9 cellular contexts compared by ENCODE assay signal in the genomic region with DNA sequence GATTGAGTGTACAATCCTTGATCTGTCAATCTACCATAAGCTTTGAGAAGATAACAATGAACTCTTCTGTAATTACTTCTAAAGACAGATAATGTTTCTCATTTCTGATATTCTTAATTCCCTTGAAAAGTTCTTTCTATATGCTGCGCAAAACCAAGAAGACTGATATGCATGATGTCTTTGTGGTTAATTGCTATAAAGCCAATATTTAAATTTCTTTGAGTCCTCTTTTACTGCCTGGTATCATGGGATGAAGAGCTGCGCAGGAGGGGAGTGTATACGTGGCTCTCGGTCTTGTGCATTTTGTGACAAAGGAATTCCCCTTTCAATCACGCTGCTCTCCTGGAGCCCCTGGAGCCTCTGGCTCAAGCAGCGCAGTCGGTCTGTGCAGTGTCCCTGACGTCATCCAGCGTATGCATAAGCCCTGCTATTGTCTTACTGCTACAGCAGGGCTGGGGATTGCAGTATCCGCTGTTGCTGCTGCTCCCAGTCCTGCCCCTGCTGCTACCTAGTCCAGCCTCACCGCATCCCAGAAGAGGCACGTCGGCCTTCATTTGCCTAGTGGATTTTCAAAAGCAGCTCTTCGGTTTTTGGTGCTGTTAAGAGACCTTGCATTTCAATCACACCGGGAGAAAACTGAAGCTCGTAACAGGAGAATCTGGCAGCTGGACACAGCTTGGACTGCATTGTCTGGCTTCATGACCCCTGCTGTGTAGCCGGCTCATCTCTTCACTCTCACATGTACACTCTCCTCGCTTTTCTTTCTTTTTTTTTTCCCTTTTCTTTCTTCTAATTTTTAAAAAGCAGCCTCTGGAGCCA.
DNase-seq lines count a peak whose midpoint lies in the region; ATAC-seq, FAIRE-seq and TF ChIP-seq lines count a peak whose summit lies in the region.
"Had no signal": no experiment of that assay in that cellular context is flagged by ENCODE, and none has a peak within 500 bp of the region (broad histone marks: within the 10 kb centered on the region; RNA-seq: fewer than 3 reads in every experiment).

No MANE protein-coding gene starts in this region.

- H3K27ac ChIP-seq in keratinocyte (ENCODE audit: control insufficient read depth, insufficient read depth, low read length): peak overlapping the region; percentile 62
- H3K27ac ChIP-seq in stomach: peak overlapping the region; percentile 20 to 54 (median 38)

- peak overlapping the region; percentile 67 for H3K4me2 ChIP-seq in keratinocyte (ENCODE audit: control insufficient read depth, extremely low read depth, insufficient read depth, low read depth, low read length)

- no peak for TF ChIP-seq CTCF in keratinocyte (optimal IDR thresholded peaks at IDR 0.05 in 1 of 3, IDR thresholded peaks at IDR 0.05 in 1 of 3, conservative IDR thresholded peaks at IDR 0.05 in 1 of 3; ENCODE audit: extremely low read depth in 1 of 3, insufficient read depth in 2 of 3, low read length in 3 of 3)
- no peak for TF ChIP-seq CTCF in stomach (IDR thresholded peaks at IDR 0.05)

- H3K36me3 ChIP-seq in keratinocyte (ENCODE audit: control insufficient read depth in 2 of 2, extremely low read depth in 1 of 2, insufficient read depth in 2 of 2, low read length in 2 of 2): no peaks in the 10 kb centered on the region
- no peaks in the 10 kb centered on the region for H3K36me3 ChIP-seq in stomach

- dilution Hi-C loops in keratinocyte (cut with MboI; ENCODE audit: extremely low pct_ligation_motif_present, low sequenced_read_pairs): no loop called here

- intact Hi-C loops in stomach (cut with DNase I; ENCODE audit: low total_unique reads): no loop called here

- H3K9ac ChIP-seq in keratinocyte (ENCODE audit: control insufficient read depth, extremely low read depth, insufficient read depth, low read length): peak overlapping the region; percentile 57

- H3K9me3 ChIP-seq in keratinocyte (ENCODE audit: control insufficient read depth, low read depth, low read length) (no peaks in the 10 kb centered on the region), stomach (no peaks in the 10 kb centered on the region)

- no peak for ATAC-seq in HG02885 (IDR thresholded peaks at IDR 0.05; ENCODE audit: poor library complexity, unreplicated experiment)

- H3K9me1 ChIP-seq in keratinocyte (ENCODE audit: control insufficient read depth, extremely low read depth, insufficient read depth, low read length): no peaks in the 10 kb centered on the region

- no peak for TF ChIP-seq POLR2A in stomach (IDR thresholded peaks at IDR 0.05)

- FAIRE-seq in keratinocyte (lab: Jason Lieb, UNC): peak; percentile 71
- FAIRE-seq in GM19239 (lab: Jason Lieb, UNC): no peak
- FAIRE-seq: GM18507 had no signal

- H3K79me2 ChIP-seq in keratinocyte (ENCODE audit: control insufficient read depth, insufficient read depth, low read length): no peaks in the 10 kb centered on the region

- DNase-seq in DMS153 (lab: John Stamatoyannopoulos, UW) (peak; percentile 87), NCI-H2227 (lab: John Stamatoyannopoulos, UW; ENCODE audit: unreplicated experiment) (peak; percentile 92), cerebellar cortex (ENCODE audit: low spot score) (peak; percentile 95), keratinocyte (ENCODE audit: low read depth, low spot score) (no peak), stomach (peak; percentile 38), cortex of kidney (lab: John Stamatoyannopoulos, UW) (no peak), GM19239 (ENCODE audit: insufficient read length, low spot score) (no peak)

- peaks cover 37% of the 10 kb centered on the region for H3K4me1 ChIP-seq in keratinocyte (ENCODE audit: control insufficient read depth, extremely low read depth, insufficient read depth, low read length)
- peaks cover 0 to 37% (median 21%) of the 10 kb centered on the region in 4 donors for H3K4me1 ChIP-seq in stomach

- H4K20me1 ChIP-seq in keratinocyte (ENCODE audit: control insufficient read depth, extremely low read depth, insufficient read depth, low read length): no peaks in the 10 kb centered on the region

- TF ChIP-seq EP300 in stomach (IDR thresholded peaks at IDR 0.05): no peak

- 35 to 46% (median 36%) methylated on average over 17 to 18 of the region's 18 CpGs for whole genome bisulfite sequencing in stomach, 5 donors

- H3K27me3 ChIP-seq in keratinocyte (ENCODE audit: control insufficient read depth, extremely low read depth, insufficient read depth, low read length) (no peaks in the 10 kb centered on the region), stomach (no peaks in the 10 kb centered on the region)

- peak overlapping the region in 1 of 3 experiments; percentile 36 for H3K4me3 ChIP-seq in keratinocyte (ENCODE audit: control insufficient read depth in 2 of 3, extremely low read depth in 1 of 3, insufficient read depth in 2 of 3, low read depth in 1 of 3, low read length in 3 of 3)
- peak overlapping the region; percentile 20 to 34 (median 27) for H3K4me3 ChIP-seq in stomach

- peak overlapping the region; percentile 41 for H2AFZ ChIP-seq in keratinocyte (ENCODE audit: control insufficient read depth, low read length)

Comparison
In these comparisons a context has a peak if more than half of its experiments do, and no peak if none do; other contexts are left out.
1. DNase-seq: peak in DMS153 (single experiment), NCI-H2227 (single experiment), cerebellar cortex (single experiment) and stomach (single experiment); none in keratinocyte (single experiment), cortex of kidney (single experiment) and GM19239 (single experiment).